In the genomic region with DNA sequence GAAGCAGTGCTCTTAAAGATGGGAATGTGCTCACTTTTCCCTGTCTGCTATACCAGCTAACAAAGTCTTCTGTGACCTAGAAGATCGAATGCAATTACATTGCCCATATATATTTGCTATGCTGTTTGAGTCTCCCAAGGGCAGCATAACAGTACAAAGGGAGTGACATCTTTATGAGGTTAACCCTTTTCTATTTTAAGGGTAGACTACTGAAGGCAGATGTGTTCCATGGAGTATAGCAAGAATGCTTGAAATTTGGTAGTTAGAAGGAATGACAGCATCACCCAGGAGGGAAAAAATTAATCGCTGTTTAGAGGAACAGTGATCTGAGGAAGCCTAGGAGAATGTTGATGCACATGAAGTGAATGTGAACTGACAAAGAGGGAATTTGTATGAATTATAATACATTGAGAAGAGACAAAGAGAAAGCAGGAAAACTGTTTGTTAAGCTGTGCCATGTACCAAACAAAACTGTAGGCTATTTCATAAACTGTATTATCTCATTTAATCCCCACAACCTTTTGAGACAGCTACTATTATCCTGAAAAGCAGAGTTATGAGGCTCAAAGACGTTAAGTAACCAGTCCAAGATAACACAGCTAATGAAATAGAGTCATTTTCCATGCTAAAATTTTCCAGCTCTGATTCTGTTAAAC, we compare ENCODE assay signal across 14 cellular contexts. TPM values are rescaled to one million over a fixed set of nuclear protein-coding genes. Genes with fewer than 3 reads are reported as not detected.
A peak's percentile ranks its signal among the peaks of the same experiment; 100 is the strongest.
DNase-seq lines count a peak whose midpoint lies in the region; ATAC-seq and TF ChIP-seq lines count a peak whose summit lies in the region.
"Had no signal": no experiment of that assay in that cellular context is flagged by ENCODE, and none has a peak within 500 bp of the region (broad histone marks: within the 10 kb centered on the region; RNA-seq: fewer than 3 reads in every experiment).

No MANE protein-coding gene starts in this region.

- TF ChIP-seq CTCF in mesothelial cell of epicardium (IDR thresholded peaks at IDR 0.05; ENCODE audit: unreplicated experiment) (no peak), type B pancreatic cell (conservative IDR thresholded peaks at IDR 0.05) (no peak)

- peaks cover 31% of the 10 kb centered on the region for H3K36me3 Mint-ChIP-seq in activated naive CD4-positive, alpha-beta T cell treated with anti-CD3 and anti-CD28 coated beads for 36 hours (ENCODE audit: low read depth)
- peaks cover 48% of the 10 kb centered on the region for H3K36me3 Mint-ChIP-seq in activated T-helper 17 cell treated with anti-CD3 and anti-CD28 coated beads, Interleukin-2, amount 50 U/mL, for 72 hours (ENCODE audit: low read depth)
- H3K36me3 Mint-ChIP-seq in mesothelial cell of epicardium, result peaks cover 3% of the 10 kb centered on the region
- H3K36me3 Mint-ChIP-seq in type B pancreatic cell, result peaks cover 24% of the 10 kb centered on the region

- no peak for DNase-seq in activated naive CD4-positive, alpha-beta T cell treated with anti-CD3 and anti-CD28 coated beads for 36 hours
- no peak for DNase-seq in activated naive CD4-positive, alpha-beta T cell treated with anti-CD3 and anti-CD28 coated beads, Interleukin-2, amount 50 U/mL, for 16 hours
- DNase-seq in mesothelial cell of epicardium (ENCODE audit: low spot score in 2 of 2, unreplicated experiment in 2 of 2) (no peak), type B pancreatic cell (ENCODE audit: extremely low spot score, unreplicated experiment) (no peak), cerebellar nuclear complex (lab: John Stamatoyannopoulos, UW) (no peak), T-helper 9 cell (no peak)
- DNase-seq: DMS153, left colon, NCI-H2029 treated with DMSO at 0.1 percent for 48 hours, NCI-H82, sigmoid colon had no signal

- CTCF ChIA-PET in activated naive CD4-positive, alpha-beta T cell treated with anti-CD3 and anti-CD28 coated beads for 36 hours (lab: Charles Lee), result interaction anchor here (1.4 to 4.1 kb wide), 2 partner anchors 9 to 12 kb away, joined by 5 to 20 read pairs; a partner anchor contains a TSS

- no peak overlapping the region for H3K4me3 Mint-ChIP-seq in activated naive CD4-positive, alpha-beta T cell treated with anti-CD3 and anti-CD28 coated beads for 36 hours
- peak overlapping the region; percentile 73 for H3K4me3 Mint-ChIP-seq in activated T-helper 17 cell treated with anti-CD3 and anti-CD28 coated beads, Interleukin-2, amount 50 U/mL, for 72 hours
- H3K4me3 Mint-ChIP-seq in mesothelial cell of epicardium (no peak overlapping the region), type B pancreatic cell (no peak overlapping the region)

- H3K9me3 Mint-ChIP-seq in activated naive CD4-positive, alpha-beta T cell treated with anti-CD3 and anti-CD28 coated beads for 36 hours, result peaks cover 1% of the 10 kb centered on the region
- no peaks in the 10 kb centered on the region for H3K9me3 Mint-ChIP-seq in activated T-helper 17 cell treated with anti-CD3 and anti-CD28 coated beads, Interleukin-2, amount 50 U/mL, for 72 hours
- H3K9me3 Mint-ChIP-seq in mesothelial cell of epicardium (no peaks in the 10 kb centered on the region), type B pancreatic cell (peaks cover 4% of the 10 kb centered on the region)

- peaks cover 82% of the 10 kb centered on the region for H3K4me1 Mint-ChIP-seq in activated naive CD4-positive, alpha-beta T cell treated with anti-CD3 and anti-CD28 coated beads for 36 hours (ENCODE audit: low read depth)
- H3K4me1 Mint-ChIP-seq in activated T-helper 17 cell treated with anti-CD3 and anti-CD28 coated beads, Interleukin-2, amount 50 U/mL, for 72 hours, result peaks cover 55% of the 10 kb centered on the region
- peaks cover 70% of the 10 kb centered on the region for H3K4me1 Mint-ChIP-seq in mesothelial cell of epicardium
- H3K4me1 Mint-ChIP-seq in type B pancreatic cell (ENCODE audit: unreplicated experiment), result peaks cover 53% of the 10 kb centered on the region

- intact Hi-C loops in activated naive CD4-positive, alpha-beta T cell treated with anti-CD3 and anti-CD28 coated beads for 36 hours (cut with micrococcal nuclease), result loop anchor here (1.0 kb wide), 1 partner anchor 9 kb away; no protein-coding TSS in a partner anchor

- H3K27me3 Mint-ChIP-seq in activated naive CD4-positive, alpha-beta T cell treated with anti-CD3 and anti-CD28 coated beads for 36 hours (ENCODE audit: low read depth), result no peaks in the 10 kb centered on the region
- H3K27me3 Mint-ChIP-seq in activated T-helper 17 cell treated with anti-CD3 and anti-CD28 coated beads, Interleukin-2, amount 50 U/mL, for 72 hours, result no peaks in the 10 kb centered on the region
- H3K27me3 Mint-ChIP-seq in mesothelial cell of epicardium (ENCODE audit: low read depth) (no peaks in the 10 kb centered on the region), type B pancreatic cell (no peaks in the 10 kb centered on the region)

- ATAC-seq in activated T-helper 17 cell treated with anti-CD3 and anti-CD28 coated beads, Interleukin-2, amount 50 U/mL, for 72 hours (replicated peaks), result no peak
- ATAC-seq in GM18517 (IDR thresholded peaks at IDR 0.05; ENCODE audit: unreplicated experiment), result no peak
- ATAC-seq: HCT116 had no signal

- H3K27ac Mint-ChIP-seq in activated naive CD4-positive, alpha-beta T cell treated with anti-CD3 and anti-CD28 coated beads for 36 hours, result peak overlapping the region; percentile 82
- H3K27ac Mint-ChIP-seq in activated T-helper 17 cell treated with anti-CD3 and anti-CD28 coated beads, Interleukin-2, amount 50 U/mL, for 72 hours, result peak overlapping the region; percentile 94
- peak overlapping the region; percentile 99 for H3K27ac Mint-ChIP-seq in mesothelial cell of epicardium
- H3K27ac Mint-ChIP-seq in type B pancreatic cell, result peak overlapping the region; percentile 76

RNA-seq across cellular contexts. Expression of a gene that starts 13.0 kb away (rescaled TPM):
- total RNA-seq in activated naive CD4-positive, alpha-beta T cell treated with anti-CD3 and anti-CD28 coated beads for 36 hours, result 10 to 100 TPM; 26.6 to 28.1 TPM
- total RNA-seq in activated T-helper 17 cell treated with anti-CD3 and anti-CD28 coated beads, Interleukin-2, amount 50 U/mL, for 72 hours, result 10 to 100 TPM; 11.2 to 17.4 TPM
- total RNA-seq in mesothelial cell of epicardium (36.4 to 38.4 TPM (median 38.3 TPM) in 3 replicates), type B pancreatic cell (ENCODE audit: low replicate concordance) (20.8 and 33.6 TPM in 2 replicates)

RNA-seq across cellular contexts. Expression of a gene that starts 59.7 kb away (rescaled TPM):
- total RNA-seq in activated naive CD4-positive, alpha-beta T cell treated with anti-CD3 and anti-CD28 coated beads for 36 hours, result 10 to 100 TPM; 32.0 to 34.0 TPM
- 10 to 100 TPM; 25.1 to 29.0 TPM for total RNA-seq in activated T-helper 17 cell treated with anti-CD3 and anti-CD28 coated beads, Interleukin-2, amount 50 U/mL, for 72 hours
- total RNA-seq in mesothelial cell of epicardium (25.6 to 27.0 TPM (median 25.8 TPM) in 3 replicates), type B pancreatic cell (ENCODE audit: low replicate concordance) (15.2 and 21.7 TPM in 2 replicates)

RNA-seq across cellular contexts. Expression of a gene that starts 59.8 kb away (rescaled TPM):
- total RNA-seq in activated naive CD4-positive, alpha-beta T cell treated with anti-CD3 and anti-CD28 coated beads for 36 hours, result 10 to 100 TPM; 12.3 to 12.7 TPM
- total RNA-seq in activated T-helper 17 cell treated with anti-CD3 and anti-CD28 coated beads, Interleukin-2, amount 50 U/mL, for 72 hours, result 10 to 100 TPM in 1 of 2 donors, 1 to 10 TPM in 1; 7.3 to 12.8 TPM
- total RNA-seq in mesothelial cell of epicardium, result 12.2 to 12.9 TPM (median 12.7 TPM) in 3 replicates
- total RNA-seq in type B pancreatic cell (ENCODE audit: low replicate concordance), result 11.5 and 13.9 TPM in 2 replicates
